ENCODE assay signal across 11 cellular contexts in genomic region chr7:156895024-156895780, GRCh38. TPM values are rescaled to one million over a fixed set of nuclear protein-coding genes. Genes with fewer than 3 reads are reported as not detected.
DNase-seq lines count a peak whose midpoint lies in the region; TF ChIP-seq lines count a peak whose summit lies in the region.
"Had no signal": no experiment of that assay in that cellular context is flagged by ENCODE, and none has a peak within 500 bp of the region (broad histone marks: within the 10 kb centered on the region; RNA-seq: fewer than 3 reads in every experiment).

No MANE protein-coding gene starts in this region.

- H3K4me1 ChIP-seq in neuronal stem cell (ENCODE audit: control insufficient read depth in 2 of 2, insufficient read depth in 1 of 2, low read depth in 1 of 2, low read length in 2 of 2) = no peaks in the 10 kb centered on the region
- peaks cover 3% of the 10 kb centered on the region for H3K4me1 ChIP-seq in colonic mucosa
- H3K4me1 ChIP-seq in endodermal cell (ENCODE audit: control insufficient read depth, insufficient read depth, low read length) = no peaks in the 10 kb centered on the region

- H3K27me3 ChIP-seq in neuronal stem cell (ENCODE audit: control insufficient read depth in 3 of 3, insufficient read depth in 3 of 3, low read depth in 1 of 3, low read length in 3 of 3) (no peaks in the 10 kb centered on the region), colonic mucosa (no peaks in the 10 kb centered on the region), endodermal cell (ENCODE audit: control insufficient read depth, insufficient read depth, low read length, poor library complexity, severe bottlenecking) (no peaks in the 10 kb centered on the region)

- H3K27ac Mint-ChIP-seq in Calu3 (ENCODE audit: unreplicated experiment) (no peak overlapping the region), endodermal cell (no peak overlapping the region)
- H3K27ac Mint-ChIP-seq in activated naive CD8-positive, alpha-beta T cell treated with anti-CD3 and anti-CD28 coated beads for 36 hours = peak overlapping the region; percentile 69

- no peak overlapping the region for H2BK15ac ChIP-seq in neuronal stem cell (ENCODE audit: low read length)

- H3K27ac ChIP-seq in neuronal stem cell (replicated peaks; ENCODE audit: low read length) (no peak overlapping the region), colonic mucosa (no peak overlapping the region), endodermal cell (ENCODE audit: low read depth, low read length) (no peak overlapping the region)

- no peak overlapping the region for H4K8ac ChIP-seq in neuronal stem cell (ENCODE audit: low read depth, low read length)

- no peak overlapping the region for H3K4ac ChIP-seq in neuronal stem cell (ENCODE audit: low read length)

- intact Hi-C loops in Calu3 (cut with micrococcal nuclease; ENCODE audit: unreplicated experiment) = no loop called here
- intact Hi-C loops in colonic mucosa (cut with DNase I) = no loop called here

- H3K9ac ChIP-seq in neuronal stem cell (ENCODE audit: low read depth, low read length, poor library complexity) = no peak overlapping the region
- no peak overlapping the region for H3K9ac ChIP-seq in colonic mucosa (ENCODE audit: low read depth in 2 of 2, low read length in 2 of 2)
- no peak overlapping the region for H3K9ac ChIP-seq in endodermal cell (ENCODE audit: extremely low read depth, low read length, poor library complexity, severe bottlenecking)

- TF ChIP-seq POLR2A in NB4 (IDR thresholded peaks at IDR 0.05; ENCODE audit: extremely low read depth, insufficient read length) = no peak

- H3K4me3 Mint-ChIP-seq in Calu3 (ENCODE audit: low read depth, unreplicated experiment) (peak overlapping the region; percentile 18), endodermal cell (no peak overlapping the region)
- peak overlapping the region; percentile 86 for H3K4me3 Mint-ChIP-seq in activated naive CD8-positive, alpha-beta T cell treated with anti-CD3 and anti-CD28 coated beads for 36 hours

- no peak overlapping the region for H2AFZ ChIP-seq in neuronal stem cell (ENCODE audit: low read length)

- H3K27me3 Mint-ChIP-seq in Calu3 (ENCODE audit: unreplicated experiment) (no peaks in the 10 kb centered on the region), endodermal cell (ENCODE audit: insufficient read depth) (peaks cover 9% of the 10 kb centered on the region)
- H3K27me3 Mint-ChIP-seq in activated naive CD8-positive, alpha-beta T cell treated with anti-CD3 and anti-CD28 coated beads for 36 hours = no peaks in the 10 kb centered on the region

- no peaks in the 10 kb centered on the region for H3K9me3 ChIP-seq in neuronal stem cell (replicated peaks in 1 of 2; ENCODE audit: control insufficient read depth in 2 of 2, insufficient read depth in 1 of 2, low read depth in 1 of 2, low read length in 2 of 2)
- no peaks in the 10 kb centered on the region for H3K9me3 ChIP-seq in colonic mucosa
- no peaks in the 10 kb centered on the region for H3K9me3 ChIP-seq in endodermal cell (ENCODE audit: control insufficient read depth, low read length)

- DNase-seq in Calu3 = no peak
- peak; percentile 97 for DNase-seq in NB4 (ENCODE audit: low read depth)
- no peak for DNase-seq in activated naive CD8-positive, alpha-beta T cell treated with anti-CD3 and anti-CD28 coated beads for 36 hours
- DNase-seq in neuronal stem cell (ENCODE audit: low spot score) = no peak
- no peak for DNase-seq in colonic mucosa
- no peak for DNase-seq in endodermal cell
- DNase-seq in HT-29 (ENCODE audit: low spot score) = no peak
- no peak for DNase-seq in activated CD8-positive, alpha-beta memory T cell treated with anti-CD3 and anti-CD28 coated beads, Interleukin-2, amount 50 U/mL, for 48 hours
- DNase-seq: DND-41; NCI-H2029 treated with DMSO at 0.1 percent for 48 hours; stimulated activated CD4-positive, alpha-beta T cell treated with anti-CD3 and anti-CD28 coated beads, Interleukin-4, amount 100 ng/mL, for 24 hours had no signal

- H3K4me2 ChIP-seq in neuronal stem cell (ENCODE audit: insufficient read depth, low read length, poor library complexity, severe bottlenecking) = no peak overlapping the region

- H3K4me3 ChIP-seq in NB4 (ENCODE audit: low read depth, low read length) (no peak overlapping the region), neuronal stem cell (ENCODE audit: low read length in 2 of 2) (peak overlapping the region in 1 of 2 donors; percentile 22), colonic mucosa (no peak overlapping the region), endodermal cell (ENCODE audit: low read length) (no peak overlapping the region)

- CTCF ChIA-PET in Calu3 (lab: Charles Lee) = no interaction called here

- no peak overlapping the region for H3K23ac ChIP-seq in neuronal stem cell (ENCODE audit: low read depth, low read length, poor library complexity)

- H3K14ac ChIP-seq in neuronal stem cell (ENCODE audit: low read length) = no peak overlapping the region

- H3K4me1 Mint-ChIP-seq in Calu3 (ENCODE audit: low read depth, unreplicated experiment) = peaks cover 10% of the 10 kb centered on the region
- peaks cover 38% of the 10 kb centered on the region for H3K4me1 Mint-ChIP-seq in activated naive CD8-positive, alpha-beta T cell treated with anti-CD3 and anti-CD28 coated beads for 36 hours
- H3K4me1 Mint-ChIP-seq in endodermal cell = peaks cover 5% of the 10 kb centered on the region

- H3K18ac ChIP-seq in neuronal stem cell (ENCODE audit: low read length) = no peak overlapping the region

- H2BK5ac ChIP-seq in neuronal stem cell (ENCODE audit: low read length) = no peak overlapping the region

- H2AK5ac ChIP-seq in neuronal stem cell (ENCODE audit: low read depth, low read length) = no peak overlapping the region

- no peak overlapping the region for H4K91ac ChIP-seq in neuronal stem cell (ENCODE audit: low read depth, low read length, poor library complexity)

- peak overlapping the region; percentile 16 for H2BK12ac ChIP-seq in neuronal stem cell (ENCODE audit: low read length)

- no TSS peak for BruUV-seq in Calu3 (replicated peaks; lab: Mats Ljungman, UMichigan)

- TF ChIP-seq CTCF in Calu3 (IDR thresholded peaks at IDR 0.05; ENCODE audit: unreplicated experiment) (no peak), NB4 (IDR thresholded peaks at IDR 0.05; ENCODE audit: low read depth, low read length) (peak; percentile 22), colonic mucosa (IDR thresholded peaks at IDR 0.05) (no peak), endodermal cell (conservative IDR thresholded peaks at IDR 0.05) (no peak)

- no CpG with 5 or more reads among the region's 6 CpGs for WGBS in neuronal stem cell (ENCODE audit: extremely low coverage in 2 of 2, insufficient read length in 2 of 2, insufficient replicate concordance in 1 of 2), 2 donors
- 93 to 95% methylated on average over 3 to 6 of the region's 6 CpGs for WGBS in endodermal cell (ENCODE audit: insufficient coverage in 1 of 2, insufficient read length in 1 of 2), 2 experiments

- no peaks in the 10 kb centered on the region for H3K9me3 Mint-ChIP-seq in Calu3 (ENCODE audit: low read depth, unreplicated experiment)
- H3K9me3 Mint-ChIP-seq in activated naive CD8-positive, alpha-beta T cell treated with anti-CD3 and anti-CD28 coated beads for 36 hours = no peaks in the 10 kb centered on the region
- H3K9me3 Mint-ChIP-seq in endodermal cell = no peaks in the 10 kb centered on the region

- H3K36me3 ChIP-seq in neuronal stem cell (replicated peaks in 1 of 2; ENCODE audit: control insufficient read depth in 2 of 2, insufficient read depth in 2 of 2, low read length in 2 of 2) (no peaks in the 10 kb centered on the region), colonic mucosa (no peaks in the 10 kb centered on the region), endodermal cell (ENCODE audit: control insufficient read depth, insufficient read depth, low read length) (no peaks in the 10 kb centered on the region)

- peaks cover 27% of the 10 kb centered on the region for H3K36me3 Mint-ChIP-seq in Calu3 (ENCODE audit: insufficient read depth, unreplicated experiment)
- peaks cover 13% of the 10 kb centered on the region for H3K36me3 Mint-ChIP-seq in activated naive CD8-positive, alpha-beta T cell treated with anti-CD3 and anti-CD28 coated beads for 36 hours
- no peaks in the 10 kb centered on the region for H3K36me3 Mint-ChIP-seq in endodermal cell (ENCODE audit: low read depth)

- peaks cover 3% of the 10 kb centered on the region for H3K79me1 ChIP-seq in neuronal stem cell (ENCODE audit: low read depth, low read length)

- no peak overlapping the region for H2BK120ac ChIP-seq in neuronal stem cell (ENCODE audit: low read depth, low read length)

RNA-seq across cellular contexts. Expression of gene LMBR1, which starts 2.2 kb away (rescaled TPM):
- 85.8 and 91.1 TPM in 2 replicates for total RNA-seq in Calu3 (2022)
- 10 to 100 TPM; 47.5 to 50.4 TPM for total RNA-seq in activated naive CD8-positive, alpha-beta T cell treated with anti-CD3 and anti-CD28 coated beads for 36 hours
- 28.8 TPM for polyA plus RNA-seq in neuronal stem cell (2013, experiment 1 of 2)
- 29.0 TPM for polyA plus RNA-seq in neuronal stem cell (2013, experiment 2 of 2)
- 10 to 100 TPM; 41.4 to 42.0 TPM for total RNA-seq in colonic mucosa
- 10 to 100 TPM; 80.9 to 88.3 TPM for total RNA-seq in endodermal cell
- polyA plus RNA-seq in endodermal cell (2013, experiment 1 of 2) = 46.5 TPM
- 45.2 TPM for polyA plus RNA-seq in endodermal cell (2013, experiment 2 of 2)
- total RNA-seq in HT-29 (2014; rRNA removed; shearing (Covaris generic)) = 131 and 151 TPM in 2 replicates

RNA-seq across cellular contexts. Expression of gene NOM1, which starts 54.3 kb away (rescaled TPM):
- total RNA-seq in Calu3 (2022) = 32.9 and 35.1 TPM in 2 replicates
- total RNA-seq in activated naive CD8-positive, alpha-beta T cell treated with anti-CD3 and anti-CD28 coated beads for 36 hours = 10 to 100 TPM; 31.5 to 35.4 TPM
- 7.5 TPM for polyA plus RNA-seq in neuronal stem cell (2013, experiment 1 of 2)
- 7.7 TPM for polyA plus RNA-seq in neuronal stem cell (2013, experiment 2 of 2)
- total RNA-seq in colonic mucosa = 10 to 100 TPM; 12.7 to 21.4 TPM
- total RNA-seq in endodermal cell = 10 to 100 TPM; 22.8 to 27.0 TPM
- 16.6 TPM for polyA plus RNA-seq in endodermal cell (2013, experiment 1 of 2)
- 16.3 TPM for polyA plus RNA-seq in endodermal cell (2013, experiment 2 of 2)
- total RNA-seq in HT-29 (2014; rRNA removed; shearing (Covaris generic)) = 27.6 and 28.8 TPM in 2 replicates
